20 cellular contexts compared by ENCODE assay signal in genomic region chr12:24415934-24416333, GRCh38.
DNase-seq lines count a peak whose midpoint lies in the region; ATAC-seq and TF ChIP-seq lines count a peak whose summit lies in the region.
"Had no signal": no experiment of that assay in that cellular context is flagged by ENCODE, and none has a peak within 500 bp of the region (broad histone marks: within the 10 kb centered on the region; RNA-seq: fewer than 3 reads in every experiment).

No MANE protein-coding gene starts in this region.

- H4K8ac ChIP-seq in trophoblast cell (ENCODE audit: low read depth, low read length) = peak overlapping the region; percentile 28

- H3K27me3 ChIP-seq in GM23338 (ENCODE audit: insufficient read depth) (no peaks in the 10 kb centered on the region), OCI-LY3 (ENCODE audit: low read depth, low read length) (no peaks in the 10 kb centered on the region), trophoblast cell (ENCODE audit: insufficient read depth, low read length) (no peaks in the 10 kb centered on the region)

- H3K9me3 ChIP-seq in OCI-LY3 (ENCODE audit: insufficient read depth, low read length) (peaks cover 4% of the 10 kb centered on the region; the same call in 1 of the 2 replicates), trophoblast cell (ENCODE audit: insufficient read depth, low read depth, low read length) (no peaks in the 10 kb centered on the region)

- WGBS in trophoblast cell (ENCODE audit: extremely low coverage, insufficient coverage, insufficient read length) = no CpG with 5 or more reads among the region's 6 CpGs

- no peak overlapping the region for H4K91ac ChIP-seq in trophoblast cell (ENCODE audit: low read depth, low read length)

- H3K27ac ChIP-seq in GM23338 (ENCODE audit: low read depth) = no peak overlapping the region
- peak overlapping the region; percentile 97 for H3K27ac ChIP-seq in OCI-LY3 (ENCODE audit: low read length)
- H3K27ac ChIP-seq in trophoblast cell (ENCODE audit: low read depth, low read length) = peak overlapping the region; percentile 14
- H3K27ac ChIP-seq: GM23248 had no signal

- H4K12ac ChIP-seq in trophoblast cell (ENCODE audit: low read depth, low read length) = no peak overlapping the region

- H2AFZ ChIP-seq in GM23338 (no peak overlapping the region), OCI-LY3 (ENCODE audit: low read depth, low read length) (no peak overlapping the region), trophoblast cell (ENCODE audit: insufficient read depth, low read length, poor library complexity) (no peak overlapping the region)
- H2AFZ ChIP-seq: GM23248 had no signal

- no peaks in the 10 kb centered on the region for H3K36me3 Mint-ChIP-seq in GM23338 (ENCODE audit: low read depth)

- H4K20me1 ChIP-seq in GM23338 (replicated peaks; ENCODE audit: insufficient read depth) (no peaks in the 10 kb centered on the region), OCI-LY3 (ENCODE audit: insufficient read depth, low read length) (no peaks in the 10 kb centered on the region)

- peaks cover 15% of the 10 kb centered on the region for H3K9me2 ChIP-seq in GM23338 (ENCODE audit: insufficient read depth)

- no peaks in the 10 kb centered on the region for H3K27me3 Mint-ChIP-seq in GM23338 (ENCODE audit: insufficient read depth, low read depth, poor library complexity)
- H3K27me3 Mint-ChIP-seq: CD4-positive, alpha-beta T cell had no signal

- H3K36me3 ChIP-seq in GM23338 (ENCODE audit: insufficient read depth) = no peaks in the 10 kb centered on the region
- peaks cover 61% of the 10 kb centered on the region for H3K36me3 ChIP-seq in OCI-LY3 (replicated peaks; ENCODE audit: low read depth, low read length)
- no peaks in the 10 kb centered on the region for H3K36me3 ChIP-seq in trophoblast cell (ENCODE audit: control insufficient read depth in 1 of 2, insufficient read depth in 2 of 2, low read length in 2 of 2)

- H3K27ac Mint-ChIP-seq in GM23338 = no peak overlapping the region
- H3K27ac Mint-ChIP-seq: CD4-positive, alpha-beta T cell had no signal

- H3K4me2 ChIP-seq in GM23338 = no peak overlapping the region
- peak overlapping the region; percentile 80 for H3K4me2 ChIP-seq in OCI-LY3 (ENCODE audit: low read length)
- peak overlapping the region; percentile 11 for H3K4me2 ChIP-seq in trophoblast cell (ENCODE audit: low read length)

- H3K23ac ChIP-seq in trophoblast cell (ENCODE audit: low read length) = no peak overlapping the region

- H3K4me1 ChIP-seq in GM23338 (ENCODE audit: insufficient read depth) (peaks cover 10% of the 10 kb centered on the region), OCI-LY3 (ENCODE audit: low read length) (peaks cover 77% of the 10 kb centered on the region), trophoblast cell (ENCODE audit: control insufficient read depth in 1 of 2, insufficient read depth in 2 of 2, low read length in 2 of 2) (peaks cover 5 to 8% of the 10 kb centered on the region in 2 experiments)
- H3K4me1 ChIP-seq: Caco-2 had no signal

- no peak overlapping the region for H2BK12ac ChIP-seq in trophoblast cell (ENCODE audit: low read length)

- DNase-seq in GM23338 (ENCODE audit: low spot score) (peak; percentile 26), iPS-NIHi7 (ENCODE audit: extremely low spot score) (peak; percentile 19), trophoblast cell (no peak), T-helper 1 cell (no peak), SHP77 (lab: John Stamatoyannopoulos, UW) (no peak), hypothalamus (lab: John Stamatoyannopoulos, UW) (no peak)
- DNase-seq: Caco-2; CD4-positive, alpha-beta T cell; DMS 273 treated with DMSO at 0.1 percent for 48 hours; DND-41; GM23248; Kasumi-1; NCI-H1417; NCI-H1694 treated with DMSO at 0.1 percent for 48 hours; NCI-H446; NCI-H526 had no signal

- no peak overlapping the region for H3K4me3 ChIP-seq in GM23338
- peak overlapping the region; percentile 80 for H3K4me3 ChIP-seq in OCI-LY3 (ENCODE audit: low read length)
- H3K4me3 ChIP-seq in trophoblast cell (ENCODE audit: low read depth, low read length) = no peak overlapping the region
- H3K4me3 ChIP-seq: GM23248 had no signal

- no peaks in the 10 kb centered on the region for H3F3A ChIP-seq in GM23338 (replicated peaks; ENCODE audit: low read depth)

- ATAC-seq in GM23338 = peak; percentile 49
- ATAC-seq in HG02571 (IDR thresholded peaks at IDR 0.05; ENCODE audit: unreplicated experiment) = no peak
- ATAC-seq: HCT116, Right ventricle myocardium inferior had no signal

- H3K4me1 Mint-ChIP-seq in GM23338 = peaks cover 15% of the 10 kb centered on the region

- no peak overlapping the region for H3K18ac ChIP-seq in trophoblast cell (ENCODE audit: low read length)

- H3K79me1 ChIP-seq in trophoblast cell (ENCODE audit: low read length) = no peaks in the 10 kb centered on the region

- H3K4me3 Mint-ChIP-seq in GM23338 = no peak overlapping the region
- H3K4me3 Mint-ChIP-seq: CD4-positive, alpha-beta T cell had no signal

- H3K14ac ChIP-seq in trophoblast cell (ENCODE audit: low read length) = no peak overlapping the region

- no peaks in the 10 kb centered on the region for H3K9me3 Mint-ChIP-seq in GM23338

- H3K4ac ChIP-seq in trophoblast cell (ENCODE audit: low read depth, low read length) = no peak overlapping the region

- H3K9ac ChIP-seq in OCI-LY3 (ENCODE audit: low read length) (peak overlapping the region; percentile 98), trophoblast cell (ENCODE audit: low read length) (no peak overlapping the region)
- H3K9ac ChIP-seq: GM23248 had no signal

- no peak overlapping the region for H2BK5ac ChIP-seq in trophoblast cell (ENCODE audit: low read depth, low read length, poor library complexity)

- no peak for TF ChIP-seq CTCF in GM23338 (conservative IDR thresholded peaks at IDR 0.05; ENCODE audit: low read depth in 2 of 2)
- TF ChIP-seq CTCF in OCI-LY3 (IDR thresholded peaks at IDR 0.05; ENCODE audit: low read depth, low read length) = no peak

- H3K79me2 ChIP-seq in GM23338 (replicated peaks; ENCODE audit: insufficient read depth) (no peaks in the 10 kb centered on the region), OCI-LY3 (ENCODE audit: low read length) (peaks cover 89% of the 10 kb centered on the region), trophoblast cell (ENCODE audit: control insufficient read depth, insufficient read depth, low read length, poor library complexity) (no peaks in the 10 kb centered on the region)

- H2AK5ac ChIP-seq in trophoblast cell (ENCODE audit: low read length) = no peak overlapping the region

- H2BK120ac ChIP-seq in trophoblast cell (ENCODE audit: insufficient read depth, low read length, poor library complexity) = no peak overlapping the region

TF ChIP-seq in GM23338, 12 proteins besides CTCF, POLR2A, EP300 and RAD21 (continues in another document):
- TF ChIP-seq EZH2phosphoT487 (IDR thresholded peaks at IDR 0.05; ENCODE audit: unreplicated experiment) (no peak), JUNB (IDR thresholded peaks at IDR 0.05; ENCODE audit: unreplicated experiment) (no peak), ZNF331 (CRISPR knock-in tag; IDR thresholded peaks at IDR 0.05; ENCODE audit: low read depth) (no peak), STAT1 (IDR thresholded peaks at IDR 0.05; ENCODE audit: unreplicated experiment) (no peak), NANOG (IDR thresholded peaks at IDR 0.05; ENCODE audit: borderline replicate concordance) (no peak), CREB1 (CRISPR knock-in tag; IDR thresholded peaks at IDR 0.05; ENCODE audit: low read depth) (no peak), ZNF114 (CRISPR knock-in tag; IDR thresholded peaks at IDR 0.05) (no peak)

Comparison
In these comparisons a context has a peak if more than half of its experiments do, and no peak if none do; other contexts are left out.
1. DNase-seq: peak in GM23338 (single experiment) and iPS-NIHi7 (single experiment); none in trophoblast cell (0 of 2), T-helper 1 cell (0 of 5), SHP77 (0 of 2) and hypothalamus (0 of 51).